Comparison of ENCODE assay signal across 18 cellular contexts in the genomic region with DNA sequence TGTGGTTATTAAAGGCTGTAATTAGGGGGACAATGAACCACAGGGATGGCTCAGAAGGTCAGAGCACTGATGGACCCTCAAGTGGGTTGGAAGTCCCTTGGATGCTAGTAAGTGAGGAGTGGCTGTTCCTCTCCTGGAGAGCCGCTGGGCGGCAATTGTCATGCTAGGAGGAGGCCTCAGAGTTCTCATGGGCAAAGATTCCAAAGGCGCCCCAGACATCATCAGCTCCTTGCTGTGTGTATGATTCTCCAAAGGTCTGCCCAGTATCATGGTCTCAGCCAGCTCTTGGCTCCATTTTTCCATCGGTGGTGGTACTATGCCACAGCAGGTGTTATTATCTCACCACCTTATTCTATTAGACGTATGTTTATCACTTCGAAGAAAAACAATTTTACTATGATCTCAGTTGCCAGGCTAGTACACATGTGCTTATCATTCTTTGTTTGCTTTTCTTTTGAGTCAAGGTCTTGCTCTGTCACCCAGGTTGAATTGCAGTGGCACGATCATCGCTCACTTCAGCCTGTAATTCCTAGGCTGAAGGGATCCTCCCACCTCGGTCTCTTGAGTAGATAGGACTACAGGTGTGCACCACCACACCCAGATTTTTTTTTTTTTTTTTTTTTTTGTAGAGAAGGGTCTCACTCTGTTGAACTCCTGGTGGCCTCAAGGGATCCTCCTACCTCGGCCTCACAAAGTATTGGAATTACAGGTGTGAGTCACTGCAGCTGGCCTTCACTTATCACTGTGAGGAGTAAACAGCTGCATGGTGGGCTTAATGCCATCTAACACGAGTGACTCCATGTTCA. TPM values are rescaled to one million over a fixed set of nuclear protein-coding genes. Genes with fewer than 3 reads are reported as not detected.
DNase-seq lines count a peak whose midpoint lies in the region; ATAC-seq and TF ChIP-seq lines count a peak whose summit lies in the region.
"Had no signal": no experiment of that assay in that cellular context is flagged by ENCODE, and none has a peak within 500 bp of the region (broad histone marks: within the 10 kb centered on the region; RNA-seq: fewer than 3 reads in every experiment).

No MANE protein-coding gene starts in this region.

- H3K27ac Mint-ChIP-seq in activated T-cell treated with anti-CD3 and anti-CD28 coated beads, Interleukin-2, amount 50 U/mL, for 24 hours: no peak overlapping the region

- ATAC-seq in body of pancreas (peak; percentile 83), GM18861 (IDR thresholded peaks at IDR 0.05; ENCODE audit: unreplicated experiment) (no peak)
- ATAC-seq: HCT116 had no signal

- H3K9ac ChIP-seq in mesenchymal stem cell (ENCODE audit: low read length): no peak overlapping the region

- peaks cover 15% of the 10 kb centered on the region for H3K4me1 Mint-ChIP-seq in activated T-cell treated with anti-CD3 and anti-CD28 coated beads, Interleukin-2, amount 50 U/mL, for 24 hours (ENCODE audit: low read depth)

- H3K4me1 ChIP-seq in HEK293 (ENCODE audit: control insufficient read depth, insufficient read depth, low read length) (no peaks in the 10 kb centered on the region), body of pancreas (peaks cover 17% of the 10 kb centered on the region), mesenchymal stem cell (ENCODE audit: control insufficient read depth, insufficient read depth, low read depth, low read length) (peaks cover 4% of the 10 kb centered on the region)
- H3K4me1 ChIP-seq: BE2C had no signal

- peaks cover 6% of the 10 kb centered on the region for H3K36me3 Mint-ChIP-seq in activated T-cell treated with anti-CD3 and anti-CD28 coated beads, Interleukin-2, amount 50 U/mL, for 24 hours (ENCODE audit: low read depth)

- H2AFZ ChIP-seq in mesenchymal stem cell (ENCODE audit: low read depth, low read length): no peak overlapping the region

- 48 to 55% methylated on average over 11 of the region's 11 CpGs for WGBS in body of pancreas, 2 donors
- WGBS in mesenchymal stem cell: 95% methylated on average over 10 of the region's 11 CpGs

- peak; percentile 49 for DNase-seq in LHCN-M2 (ENCODE audit: low read depth)
- peak; percentile 74 to 80 (median 76) for DNase-seq in body of pancreas
- DNase-seq in mesenchymal stem cell: no peak
- DNase-seq in activated T-cell treated with anti-CD3 and anti-CD28 coated beads, Interleukin-2, amount 50 U/mL, for 24 hours: no peak
- no peak for DNase-seq in DMS153 (lab: John Stamatoyannopoulos, UW)
- DNase-seq: BE2C, GOT3, IMR-90, NCI-H2081, NCI-H2171, NCI-H446, NCI-H526, SHP77 treated with DMSO at 0.1 percent for 48 hours had no signal

- no peak for TF ChIP-seq POLR2A in body of pancreas (IDR thresholded peaks at IDR 0.05)

- no peak overlapping the region for H3K23ac ChIP-seq in mesenchymal stem cell (ENCODE audit: low read length in 2 of 2)

- no peak overlapping the region for H2BK120ac ChIP-seq in mesenchymal stem cell (ENCODE audit: low read depth, low read length)

- H3K9me3 ChIP-seq in HEK293 (ENCODE audit: control insufficient read depth, insufficient read depth, low read depth, low read length) (no peaks in the 10 kb centered on the region), body of pancreas (no peaks in the 10 kb centered on the region), mesenchymal stem cell (ENCODE audit: control insufficient read depth, low read length) (no peaks in the 10 kb centered on the region)
- H3K9me3 ChIP-seq: BE2C had no signal

- no peak overlapping the region for H3K4me3 Mint-ChIP-seq in activated T-cell treated with anti-CD3 and anti-CD28 coated beads, Interleukin-2, amount 50 U/mL, for 24 hours

- intact Hi-C loops in body of pancreas (cut with DNase I): no loop called here

- no peaks in the 10 kb centered on the region for H3K27me3 ChIP-seq in body of pancreas
- H3K27me3 ChIP-seq in mesenchymal stem cell (ENCODE audit: control insufficient read depth in 1 of 2, insufficient read depth in 1 of 2, low read length in 2 of 2): no peaks in the 10 kb centered on the region
- H3K27me3 ChIP-seq: BE2C had no signal

- POLR2A ChIA-PET in HEK293 (lab: Yijun Ruan, JAX): interaction anchor here (0.7 kb wide), 1 partner anchor 303 kb away, joined by 4 read pairs; no protein-coding TSS in a partner anchor

- H3K9me3 Mint-ChIP-seq in activated T-cell treated with anti-CD3 and anti-CD28 coated beads, Interleukin-2, amount 50 U/mL, for 24 hours: no peaks in the 10 kb centered on the region

- no peak overlapping the region for H3K14ac ChIP-seq in mesenchymal stem cell (ENCODE audit: low read length in 2 of 2)

- H3K36me3 ChIP-seq in HEK293 (ENCODE audit: control insufficient read depth in 2 of 2, insufficient read depth in 1 of 2, low read length in 2 of 2): no peaks in the 10 kb centered on the region
- H3K36me3 ChIP-seq in body of pancreas (replicated peaks in 1 of 2; ENCODE audit: insufficient read depth in 1 of 2, low read depth in 2 of 2): no peaks in the 10 kb centered on the region
- H3K36me3 ChIP-seq in mesenchymal stem cell (ENCODE audit: control insufficient read depth in 1 of 2, insufficient read depth in 2 of 2, low read depth in 1 of 2, low read length in 2 of 2): peaks cover 0 to 5% of the 10 kb centered on the region in 2 experiments
- H3K36me3 ChIP-seq: BE2C had no signal

- H2BK5ac ChIP-seq in mesenchymal stem cell (ENCODE audit: low read depth, low read length, poor library complexity, severe bottlenecking): no peak overlapping the region

- H2BK15ac ChIP-seq in mesenchymal stem cell (ENCODE audit: low read depth, poor library complexity, severe bottlenecking): no peak overlapping the region

- H3K4me3 ChIP-seq in HEK293 (ENCODE audit: low read depth, low read length) (no peak overlapping the region), body of pancreas (no peak overlapping the region), mesenchymal stem cell (ENCODE audit: insufficient read depth in 1 of 2, low read depth in 1 of 2, low read length in 2 of 2) (no peak overlapping the region)
- H3K4me3 ChIP-seq: SK-N-MC had no signal

- H3K27me3 Mint-ChIP-seq in activated T-cell treated with anti-CD3 and anti-CD28 coated beads, Interleukin-2, amount 50 U/mL, for 24 hours: no peaks in the 10 kb centered on the region

- H3K18ac ChIP-seq in mesenchymal stem cell (ENCODE audit: low read depth in 1 of 2, low read length in 2 of 2): no peak overlapping the region

- no peak overlapping the region for H3K4ac ChIP-seq in mesenchymal stem cell (ENCODE audit: low read depth in 1 of 2, low read length in 2 of 2)

- H3K79me1 ChIP-seq in mesenchymal stem cell (replicated peaks; ENCODE audit: low read length, poor library complexity, severe bottlenecking): peaks cover 29% of the 10 kb centered on the region

- no peak overlapping the region for H4K91ac ChIP-seq in mesenchymal stem cell (ENCODE audit: low read length)

- H3K27ac ChIP-seq in HEK293 (ENCODE audit: extremely low read depth, low read depth, low read length) (no peak overlapping the region), body of pancreas (peak overlapping the region in 2 of 4 donors; percentile 51 to 53), mesenchymal stem cell (ENCODE audit: low read length, poor library complexity, severe bottlenecking) (no peak overlapping the region)
- H3K27ac ChIP-seq: RWPE1, SK-N-MC had no signal

- no peak overlapping the region for H3K4me2 ChIP-seq in mesenchymal stem cell (ENCODE audit: low read length, poor library complexity, severe bottlenecking)

- H2AK5ac ChIP-seq in mesenchymal stem cell (ENCODE audit: low read length, severe bottlenecking): no peak overlapping the region

- H4K8ac ChIP-seq in mesenchymal stem cell (ENCODE audit: low read length): peak overlapping the region; percentile 36

- CTCF ChIA-PET in HEK293 (lab: Yijun Ruan, JAX): interaction anchor here (0.7 to 1.1 kb wide), 4 partner anchors 8 to 126 kb away, joined by 3 to 4 read pairs (median 3); no protein-coding TSS in a partner anchor

- H2BK12ac ChIP-seq in mesenchymal stem cell (ENCODE audit: low read length in 2 of 2): no peak overlapping the region

- TF ChIP-seq CTCF in HEK293 (tag by site-specific recombination; IDR thresholded peaks at IDR 0.05) (no peak), body of pancreas (IDR thresholded peaks at IDR 0.05) (no peak)

TF ChIP-seq in HEK293, 187 proteins besides CTCF, POLR2A, EP300 and RAD21:
- TF ChIP-seq ZBTB17 (tag by site-specific recombination; IDR thresholded peaks at IDR 0.05) (0 out of 2 replicates have a peak, but pooled peaks have one; percentile 30), ZFP41 (tag by site-specific recombination; IDR thresholded peaks at IDR 0.05; ENCODE audit: borderline replicate concordance) (no peak)

RNA-seq across cellular contexts. Expression of gene EXOSC2, which starts 46.8 kb away (rescaled TPM):
- 39.3 and 44.0 TPM in 2 replicates for total RNA-seq in LHCN-M2 (2014; rRNA removed)
- 19.5 TPM for polyA plus RNA-seq in LHCN-M2 (2012)
- total RNA-seq in body of pancreas: 10 to 100 TPM; 12.2 to 17.1 TPM
- 6.9 TPM for polyA plus RNA-seq in mesenchymal stem cell (2013, experiment 1 of 2)
- polyA plus RNA-seq in mesenchymal stem cell (2013, experiment 2 of 2): 6.9 TPM

Comparison
In these comparisons a context has a peak if more than half of its experiments do, and no peak if none do; other contexts are left out.
1. DNase-seq: peak in LHCN-M2 (single experiment) and body of pancreas (4 of 4); none in mesenchymal stem cell (single experiment), activated T-cell treated with anti-CD3 and anti-CD28 coated beads, Interleukin-2, amount 50 U/mL, for 24 hours (single experiment) and DMS153 (single experiment).